11 cellular contexts compared by ENCODE assay signal in genomic region chr9:107174441-107174840, GRCh38.
A peak's percentile ranks its signal among the peaks of the same experiment; 100 is the strongest.
DNase-seq lines count a peak whose midpoint lies in the region; ATAC-seq and TF ChIP-seq lines count a peak whose summit lies in the region.
"Had no signal": no experiment of that assay in that cellular context is flagged by ENCODE, and none has a peak within 500 bp of the region (broad histone marks: within the 10 kb centered on the region; RNA-seq: fewer than 3 reads in every experiment).

No MANE protein-coding gene starts in this region.

- H3K27me3 ChIP-seq in osteoblast (ENCODE audit: insufficient read depth, low read length) (peaks cover 2% of the 10 kb centered on the region), gastroesophageal sphincter (no peaks in the 10 kb centered on the region), stomach (no peaks in the 10 kb centered on the region)
- H3K27me3 ChIP-seq: vagina had no signal

- TF ChIP-seq CTCF in osteoblast (IDR thresholded peaks at IDR 0.05; ENCODE audit: extremely low read depth, low read depth, low read length) (no peak), gastroesophageal sphincter (IDR thresholded peaks at IDR 0.05) (no peak), stomach (IDR thresholded peaks at IDR 0.05) (no peak)

- ATAC-seq in GM18502 (IDR thresholded peaks at IDR 0.05; ENCODE audit: poor library complexity, unreplicated experiment) (peak; percentile 24), GM21390 (IDR thresholded peaks at IDR 0.05; ENCODE audit: unreplicated experiment) (peak; percentile 17), HG02642 (IDR thresholded peaks at IDR 0.05; ENCODE audit: poor library complexity, unreplicated experiment) (no peak), gastroesophageal sphincter (no peak)

- peak; percentile 83 for DNase-seq in amniotic epithelial cell (ENCODE audit: low read depth)
- DNase-seq in osteoblast (ENCODE audit: insufficient read length, low spot score, missing footprints), result no peak
- DNase-seq in stomach, result no peak
- DNase-seq: activated gamma-delta T cell, DMS53, KBM-7 had no signal

- 77 to 80% methylated on average over 1 to 4 of the region's 6 CpGs for WGBS in gastroesophageal sphincter (ENCODE audit: low coverage in 1 of 2), 2 donors
- WGBS in stomach, 5 donors, result 50 to 76% (median 70%) methylated on average over 1 to 6 of the region's 6 CpGs

- TF ChIP-seq EP300 in gastroesophageal sphincter (IDR thresholded peaks at IDR 0.05) (no peak), stomach (IDR thresholded peaks at IDR 0.05) (no peak)

- H2AFZ ChIP-seq in osteoblast (ENCODE audit: low read length), result no peak overlapping the region

- intact Hi-C loops in stomach (cut with DNase I; ENCODE audit: low total_unique reads), result loop anchor here (10.0 kb wide), 1 partner anchor 530 kb away; no protein-coding TSS in a partner anchor

- TF ChIP-seq POLR2A in gastroesophageal sphincter (IDR thresholded peaks at IDR 0.05) (no peak), stomach (IDR thresholded peaks at IDR 0.05) (no peak)

- H3K36me3 ChIP-seq in osteoblast (ENCODE audit: insufficient read depth, low read length), result no peaks in the 10 kb centered on the region
- no peaks in the 10 kb centered on the region for H3K36me3 ChIP-seq in gastroesophageal sphincter
- H3K36me3 ChIP-seq in stomach, result no peaks in the 10 kb centered on the region
- H3K36me3 ChIP-seq: vagina had no signal

- H3K27ac ChIP-seq in osteoblast (ENCODE audit: low read depth, low read length) (peak overlapping the region; percentile 78), gastroesophageal sphincter (no peak overlapping the region), stomach (no peak overlapping the region)
- H3K27ac ChIP-seq: vagina had no signal

- H4K20me1 ChIP-seq in osteoblast (ENCODE audit: insufficient read depth, low read length), result no peaks in the 10 kb centered on the region

- H3K4me3 ChIP-seq in osteoblast (ENCODE audit: insufficient read depth, low read length) (no peak overlapping the region), gastroesophageal sphincter (no peak overlapping the region), stomach (no peak overlapping the region)
- H3K4me3 ChIP-seq: vagina had no signal

- H3K4me1 ChIP-seq in osteoblast (ENCODE audit: insufficient read depth, low read length), result peaks cover 40% of the 10 kb centered on the region
- peaks cover 0 to 4% (median 0%) of the 10 kb centered on the region in 3 donors for H3K4me1 ChIP-seq in gastroesophageal sphincter
- peaks cover 0 to 19% (median 7%) of the 10 kb centered on the region in 4 donors for H3K4me1 ChIP-seq in stomach
- H3K4me1 ChIP-seq: vagina had no signal

- H3K9me3 ChIP-seq in osteoblast (ENCODE audit: low read depth, low read length) (no peaks in the 10 kb centered on the region), gastroesophageal sphincter (no peaks in the 10 kb centered on the region), stomach (no peaks in the 10 kb centered on the region)
- H3K9me3 ChIP-seq: vagina had no signal

- no peaks in the 10 kb centered on the region for H3K79me2 ChIP-seq in osteoblast (ENCODE audit: insufficient read depth, low read length)

- peak overlapping the region; percentile 1 for H3K4me2 ChIP-seq in osteoblast (ENCODE audit: insufficient read depth, low read length)

Comparison
In these comparisons a context has a peak if more than half of its experiments do, and no peak if none do; other contexts are left out.
1. ATAC-seq: peak in GM18502 (single experiment) and GM21390 (single experiment); none in HG02642 (single experiment) and gastroesophageal sphincter (single experiment).